In the genomic region with DNA sequence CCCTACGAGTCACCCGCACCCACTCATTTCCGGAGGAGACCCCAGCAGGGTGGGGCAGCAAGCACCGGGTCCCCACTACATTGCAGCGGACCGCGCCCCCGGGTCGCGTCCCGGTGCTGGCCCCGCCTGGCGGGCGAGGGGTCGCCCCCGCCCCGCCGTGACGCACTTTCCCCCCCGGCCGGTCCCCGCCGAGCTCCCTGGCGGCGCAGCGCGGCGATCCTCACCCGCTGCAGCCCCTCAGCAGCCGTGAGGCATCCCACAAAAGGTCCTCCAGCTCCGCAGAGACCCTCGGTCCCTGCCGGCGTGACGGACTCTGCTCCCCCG, we compare ENCODE assay signal across 8 cellular contexts.
A peak's percentile ranks its signal among the peaks of the same experiment; 100 is the strongest.
DNase-seq lines count a peak whose midpoint lies in the region; ATAC-seq and TF ChIP-seq lines count a peak whose summit lies in the region.

No MANE protein-coding gene starts in this region.

- peak; percentile 44 for ATAC-seq in CD4-positive, alpha-beta T cell (ENCODE audit: poor library complexity)
- ATAC-seq in GM19468 (IDR thresholded peaks at IDR 0.05; ENCODE audit: extremely low read depth, unreplicated experiment) (peak; percentile 4), HG03520 (IDR thresholded peaks at IDR 0.05; ENCODE audit: unreplicated experiment) (peak; percentile 11)
- peak; percentile 42 for ATAC-seq in activated T-helper 17 cell treated with anti-CD3 and anti-CD28 coated beads, Interleukin-2, amount 50 U/mL, for 72 hours (replicated peaks)

- peak in 1 of 10 experiments; percentile 14 for DNase-seq in CD4-positive, alpha-beta T cell
- DNase-seq in cardiac muscle cell (ENCODE audit: low read depth in 1 of 2, low spot score in 1 of 2) (peak in 1 of 2 donors; percentile 66), prostate gland (ENCODE audit: low spot score) (peak; percentile 11), Ammon's horn (ENCODE audit: low spot score) (no peak), DMS79 treated with DMSO at 0.1 percent for 48 hours (lab: John Stamatoyannopoulos, UW) (no peak)

- POLR2A ChIA-PET in CD4-positive, alpha-beta T cell (lab: Charles Lee) = interaction anchor here (1.0 kb wide), 1 partner anchor 29 kb away, joined by 3 read pairs; no protein-coding TSS in a partner anchor

- TF ChIP-seq CTCF in CD4-positive, alpha-beta T cell (IDR thresholded peaks at IDR 0.05) = no peak
- no peak for TF ChIP-seq CTCF in cardiac muscle cell (IDR thresholded peaks at IDR 0.05; ENCODE audit: low read depth, low read length)
- TF ChIP-seq CTCF in prostate gland (IDR thresholded peaks at IDR 0.05) = no peak

- H3K4me3 ChIP-seq in cardiac muscle cell (peak overlapping the region; percentile 78), prostate gland (peak overlapping the region; percentile 55 to 59)

- no peak overlapping the region for H3K27ac ChIP-seq in CD4-positive, alpha-beta T cell (ENCODE audit: low read depth, low read length)
- H3K27ac ChIP-seq in cardiac muscle cell (peak overlapping the region; percentile 95), prostate gland (peak overlapping the region; percentile 64 to 76)

- no peak overlapping the region for H3K27ac Mint-ChIP-seq in CD4-positive, alpha-beta T cell
- no peak overlapping the region for H3K27ac Mint-ChIP-seq in activated T-helper 17 cell treated with anti-CD3 and anti-CD28 coated beads, Interleukin-2, amount 50 U/mL, for 72 hours

- peaks cover 11% of the 10 kb centered on the region for H3K4me1 Mint-ChIP-seq in CD4-positive, alpha-beta T cell (ENCODE audit: low read depth)
- H3K4me1 Mint-ChIP-seq in activated T-helper 17 cell treated with anti-CD3 and anti-CD28 coated beads, Interleukin-2, amount 50 U/mL, for 72 hours = peaks cover 6% of the 10 kb centered on the region

- 0% methylated on average over 28 of the region's 36 CpGs for WGBS in prostate gland

- peak overlapping the region; percentile 74 for H3K4me3 Mint-ChIP-seq in CD4-positive, alpha-beta T cell
- H3K4me3 Mint-ChIP-seq in activated T-helper 17 cell treated with anti-CD3 and anti-CD28 coated beads, Interleukin-2, amount 50 U/mL, for 72 hours = peak overlapping the region; percentile 80

- no peaks in the 10 kb centered on the region for H3K36me3 ChIP-seq in cardiac muscle cell
- H3K36me3 ChIP-seq in prostate gland = no peaks in the 10 kb centered on the region

- no peaks in the 10 kb centered on the region for H3K36me3 Mint-ChIP-seq in CD4-positive, alpha-beta T cell (ENCODE audit: low read depth)
- peaks cover 5% of the 10 kb centered on the region for H3K36me3 Mint-ChIP-seq in activated T-helper 17 cell treated with anti-CD3 and anti-CD28 coated beads, Interleukin-2, amount 50 U/mL, for 72 hours (ENCODE audit: low read depth)

- TF ChIP-seq POLR2A in prostate gland (IDR thresholded peaks at IDR 0.05) = no peak

- no peaks in the 10 kb centered on the region for H3K9me3 ChIP-seq in CD4-positive, alpha-beta T cell (ENCODE audit: control insufficient read depth, low read length)
- H3K9me3 ChIP-seq in cardiac muscle cell (ENCODE audit: low read depth) (no peaks in the 10 kb centered on the region), prostate gland (no peaks in the 10 kb centered on the region)

- H3K27me3 Mint-ChIP-seq in CD4-positive, alpha-beta T cell = peaks cover 89% of the 10 kb centered on the region
- H3K27me3 Mint-ChIP-seq in activated T-helper 17 cell treated with anti-CD3 and anti-CD28 coated beads, Interleukin-2, amount 50 U/mL, for 72 hours = peaks cover 52% of the 10 kb centered on the region

- H3K4me1 ChIP-seq in cardiac muscle cell (ENCODE audit: low read depth) = peaks cover 50% of the 10 kb centered on the region
- no peaks in the 10 kb centered on the region for H3K4me1 ChIP-seq in prostate gland (replicated peaks)

- peaks cover 71% of the 10 kb centered on the region for H3K27me3 ChIP-seq in CD4-positive, alpha-beta T cell (ENCODE audit: control insufficient read depth, insufficient read depth, low read length)
- H3K27me3 ChIP-seq in cardiac muscle cell (no peaks in the 10 kb centered on the region), prostate gland (replicated peaks; ENCODE audit: insufficient read depth) (no peaks in the 10 kb centered on the region)

- no peaks in the 10 kb centered on the region for H3K9me3 Mint-ChIP-seq in CD4-positive, alpha-beta T cell
- no peaks in the 10 kb centered on the region for H3K9me3 Mint-ChIP-seq in activated T-helper 17 cell treated with anti-CD3 and anti-CD28 coated beads, Interleukin-2, amount 50 U/mL, for 72 hours

- intact Hi-C loops in CD4-positive, alpha-beta T cell (cut with DNase I, micrococcal nuclease) = loop anchor here in 1 of 2 experiments (5.0 kb wide), 1 partner anchor 1399 kb away; no protein-coding TSS in a partner anchor
- intact Hi-C loops in prostate gland (cut with DNase I) = loop anchor here (2.0 to 10.0 kb wide), 5 partner anchors 85 to 855 kb away; a partner anchor contains a TSS

- CTCF ChIA-PET in CD4-positive, alpha-beta T cell (lab: Charles Lee) = interaction anchor here (0.6 kb wide), 1 partner anchor 59 kb away, joined by 3 read pairs; no protein-coding TSS in a partner anchor
